In the genomic region with DNA sequence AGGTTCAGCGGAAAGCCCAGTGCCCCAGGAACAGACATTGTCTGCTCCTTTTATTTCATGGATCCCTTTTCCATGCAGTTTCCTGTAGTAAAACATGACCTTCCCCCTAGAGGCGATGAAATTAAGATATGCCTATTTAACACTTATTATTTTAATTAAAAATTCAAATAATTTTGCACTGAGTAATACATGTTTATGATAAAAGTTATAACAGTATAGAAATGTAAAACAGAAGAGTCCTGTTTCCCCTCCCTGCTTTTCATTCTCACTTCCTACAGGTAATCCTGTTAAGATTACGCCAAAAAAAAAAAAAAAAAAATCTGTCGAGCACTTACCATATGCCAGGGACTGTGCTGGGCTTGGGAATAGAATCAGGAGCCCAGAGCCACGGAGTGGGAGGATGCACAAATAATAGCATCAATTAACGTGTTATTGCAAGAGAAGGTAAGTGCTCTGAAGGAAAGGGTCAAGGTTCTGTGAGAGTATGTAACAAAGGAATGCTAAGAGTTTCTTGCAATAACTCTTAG, we compare ENCODE assay signal across 8 cellular contexts. TPM values are rescaled to one million over a fixed set of nuclear protein-coding genes. Genes with fewer than 3 reads are reported as not detected.
DNase-seq lines count a peak whose midpoint lies in the region; TF ChIP-seq lines count a peak whose summit lies in the region.

No MANE protein-coding gene starts in this region.

- 0 out of 2 replicates have a peak overlapping the region, but pooled peaks have one; percentile 79 for H2AFZ ChIP-seq in Karpas-422 (ENCODE audit: low read length)

- H3K9me2 ChIP-seq in Karpas-422 (replicated peaks; ENCODE audit: insufficient read depth, low read length): no peaks in the 10 kb centered on the region

- no peaks in the 10 kb centered on the region for H3K27me3 ChIP-seq in BLaER1 treated with 17β-estradiol and CSF1 and Interleukin-3, amounts not matched to agents 10 nM and 100 nM
- H3K27me3 ChIP-seq in Karpas-422 (ENCODE audit: low read length): no peaks in the 10 kb centered on the region
- H3K27me3 ChIP-seq in breast epithelium: no peaks in the 10 kb centered on the region
- no peaks in the 10 kb centered on the region for H3K27me3 ChIP-seq in muscle layer of duodenum (ENCODE audit: low read depth, low read length)

- peaks cover 39% of the 10 kb centered on the region for H3K79me2 ChIP-seq in Karpas-422 (ENCODE audit: low read length)

- no peak for TF ChIP-seq CTCF in breast epithelium (IDR thresholded peaks at IDR 0.05)
- no peak for TF ChIP-seq CTCF in GM20000 (IDR thresholded peaks at IDR 0.05; ENCODE audit: extremely low read depth, missing control alignments)

- H3K4me2 ChIP-seq in BLaER1 treated with 17β-estradiol and CSF1 and Interleukin-3, amounts not matched to agents 10 nM and 100 nM: peak overlapping the region; percentile 52 to 88 (median 80)
- peak overlapping the region; percentile 96 for H3K4me2 ChIP-seq in Karpas-422 (ENCODE audit: low read depth, low read length, poor library complexity, severe bottlenecking)

- no peak for TF ChIP-seq POLR2A in breast epithelium (IDR thresholded peaks at IDR 0.05)

- H3K36me3 ChIP-seq in BLaER1 treated with 17β-estradiol and CSF1 and Interleukin-3, amounts not matched to agents 10 nM and 100 nM: peaks cover 3 to 20% (median 13%) of the 10 kb centered on the region in 11 experiments; a peak in 17 of 22 replicates
- H3K36me3 ChIP-seq in Karpas-422 (ENCODE audit: insufficient read depth, low read length) (no peaks in the 10 kb centered on the region; the same call in 1 of the 2 replicates), breast epithelium (no peaks in the 10 kb centered on the region), muscle layer of duodenum (ENCODE audit: control insufficient read depth in 1 of 2, insufficient read depth in 2 of 2, low read length in 2 of 2) (no peaks in the 10 kb centered on the region)

- peaks cover 30 to 59% (median 37%) of the 10 kb centered on the region in 10 experiments for H3K4me1 ChIP-seq in BLaER1 treated with 17β-estradiol and CSF1 and Interleukin-3, amounts not matched to agents 10 nM and 100 nM
- H3K4me1 ChIP-seq in Karpas-422 (ENCODE audit: low read length): peaks cover 36% of the 10 kb centered on the region
- H3K4me1 ChIP-seq in breast epithelium: peaks cover 0 to 8% of the 10 kb centered on the region in 2 donors
- H3K4me1 ChIP-seq in muscle layer of duodenum (ENCODE audit: control insufficient read depth in 1 of 2, insufficient read depth in 2 of 2, low read length in 2 of 2): peaks cover 4 to 14% of the 10 kb centered on the region in 2 donors

- H3K9me3 ChIP-seq in BLaER1 treated with 17β-estradiol and CSF1 and Interleukin-3, amounts not matched to agents 10 nM and 100 nM (replicated peaks in 1 of 11): no peaks in the 10 kb centered on the region
- no peaks in the 10 kb centered on the region for H3K9me3 ChIP-seq in Karpas-422 (ENCODE audit: low read length)
- H3K9me3 ChIP-seq in breast epithelium: no peaks in the 10 kb centered on the region
- no peaks in the 10 kb centered on the region for H3K9me3 ChIP-seq in muscle layer of duodenum (ENCODE audit: control insufficient read depth in 1 of 2, low read length in 2 of 2)

- peak overlapping the region; percentile 79 to 88 (median 84); a peak in 21 of 22 replicates for H3K9ac ChIP-seq in BLaER1 treated with 17β-estradiol and CSF1 and Interleukin-3, amounts not matched to agents 10 nM and 100 nM
- H3K9ac ChIP-seq in Karpas-422 (ENCODE audit: low read length): peak overlapping the region; percentile 84

- intact Hi-C loops in breast epithelium (cut with DNase I; ENCODE audit: low total_unique reads): no loop called here

- peak overlapping the region; percentile 69 to 88 (median 80); a peak in 19 of 20 replicates for H3K4me3 ChIP-seq in BLaER1 treated with 17β-estradiol and CSF1 and Interleukin-3, amounts not matched to agents 10 nM and 100 nM
- H3K4me3 ChIP-seq in Karpas-422 (ENCODE audit: low read length) (peak overlapping the region; percentile 87), breast epithelium (peak overlapping the region; percentile 64 to 88 (median 86)), muscle layer of duodenum (ENCODE audit: low read depth in 1 of 2, low read length in 2 of 2) (peak overlapping the region; percentile 27 to 85)

- H4K20me1 ChIP-seq in BLaER1 treated with 17β-estradiol and CSF1 and Interleukin-3, amounts not matched to agents 10 nM and 100 nM: peaks cover 0 to 35% (median 7%) of the 10 kb centered on the region in 11 experiments; a peak in 8 of 22 replicates
- H4K20me1 ChIP-seq in Karpas-422 (ENCODE audit: insufficient read depth, low read depth, low read length): no peaks in the 10 kb centered on the region

- DNase-seq in Karpas-422 (no peak), breast epithelium (ENCODE audit: low spot score in 2 of 2) (no peak), HCEC 1CT (no peak), GM20000 (ENCODE audit: low spot score) (no peak), COLO829 (ENCODE audit: low spot score) (no peak), UCSD-AML1 (lab: John Stamatoyannopoulos, UW; ENCODE audit: unreplicated experiment) (no peak)

- H3K27ac ChIP-seq in BLaER1 treated with 17β-estradiol and CSF1 and Interleukin-3, amounts not matched to agents 10 nM and 100 nM: peak overlapping the region in 10 of 11 experiments; percentile 80 to 94 (median 85); a peak in 21 of 22 replicates
- H3K27ac ChIP-seq in Karpas-422 (ENCODE audit: low read length): peak overlapping the region; percentile 73
- H3K27ac ChIP-seq in breast epithelium: peak overlapping the region; percentile 96 to 97
- H3K27ac ChIP-seq in muscle layer of duodenum (ENCODE audit: low read length): no peak overlapping the region

RNA-seq across cellular contexts. Expression of a gene that starts 0.8 kb away (rescaled TPM):
- 21.6 and 42.7 TPM in 2 replicates for total RNA-seq in Karpas-422 (2014; rRNA removed; shearing (Covaris generic); ENCODE audit: low replicate concordance)
- 10 to 100 TPM; 28.3 to 67.5 (median 63.7) TPM for total RNA-seq in breast epithelium

RNA-seq across cellular contexts. Expression of a gene that starts 41.4 kb away (rescaled TPM):
- total RNA-seq in Karpas-422 (2014; rRNA removed; shearing (Covaris generic); ENCODE audit: low replicate concordance): 4.7 TPM in 1 of 2 replicates, not detected in the other
- 100 to 1,000 TPM; 307 to 959 (median 622) TPM for total RNA-seq in breast epithelium

RNA-seq across cellular contexts. Expression of a gene that starts 48.4 kb away (rescaled TPM):
- total RNA-seq in Karpas-422 (2014; rRNA removed; shearing (Covaris generic); ENCODE audit: low replicate concordance): 56.6 and 71.1 TPM in 2 replicates
- total RNA-seq in breast epithelium: 10 to 100 TPM; 29.6 to 52.0 (median 49.5) TPM

RNA-seq across cellular contexts. Expression of a gene that starts 48.6 kb away (rescaled TPM):
- 353 and 644 TPM in 2 replicates for total RNA-seq in Karpas-422 (2014; rRNA removed; shearing (Covaris generic); ENCODE audit: low replicate concordance)
- 100 to 1,000 TPM; 194 to 237 (median 221) TPM for total RNA-seq in breast epithelium

Comparison
In these comparisons a context has a peak if more than half of its experiments do, and no peak if none do; other contexts are left out.
1. RNA of a gene that starts 41.4 kb away (total RNA-seq): 307 to 959 TPM in breast epithelium; 4.7 TPM in Karpas-422; every median in the first group is over 10 times any median in the second.
2. Peak in every context shown above with its lines, with median percentiles within 50 percentile points of each other: H3K4me3 ChIP-seq.